Comparison of ENCODE assay signal across 15 cellular contexts in the genomic region with DNA sequence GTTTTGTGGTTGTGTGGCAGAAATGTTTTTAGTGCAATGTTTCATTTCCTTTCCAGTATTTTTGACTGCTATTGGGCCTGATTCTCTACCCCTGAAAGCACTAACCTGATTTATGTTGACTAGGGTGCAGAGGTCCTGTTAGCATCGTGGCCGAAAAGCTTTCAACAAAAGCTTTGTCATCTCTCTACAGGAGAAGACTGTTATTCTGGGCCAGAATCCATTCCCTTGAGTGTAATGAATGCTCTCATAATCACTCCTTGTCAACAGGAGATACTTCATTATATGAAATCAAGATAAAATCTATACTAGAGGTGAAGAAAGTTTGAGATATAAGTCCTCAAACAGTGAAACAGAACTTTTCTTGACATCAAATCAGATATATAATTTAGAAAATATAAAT.
"Had no signal": no experiment of that assay in that cellular context is flagged by ENCODE, and none has a peak within 500 bp of the region (broad histone marks: within the 10 kb centered on the region; RNA-seq: fewer than 3 reads in every experiment).

No MANE protein-coding gene starts in this region.

- H3K4me1 ChIP-seq: testis, upper lobe of right lung had no signal

- H3K27me3 ChIP-seq: sigmoid colon, testis, upper lobe of right lung had no signal

- H3K4me3 ChIP-seq: sigmoid colon, testis, upper lobe of right lung had no signal

- H3K36me3 ChIP-seq: sigmoid colon, upper lobe of right lung had no signal

- H3K27ac ChIP-seq: epithelial cell of prostate, sigmoid colon, testis, upper lobe of right lung had no signal

- DNase-seq: activated CD4-positive, alpha-beta T cell treated with anti-CD3 and anti-CD28 coated beads, Interleukin-2, amount 50 U/mL, for 1 hour; activated CD4-positive, CD25-positive, alpha-beta regulatory T cell; activated naive CD4-positive, alpha-beta T cell treated with anti-CD3 and anti-CD28 coated beads, Interleukin-2, amount 10 ng/mL, durations not matched to agents 7 days and 5 days; activated T-cell treated with anti-CD3 and anti-CD28 coated beads for 4 hours; effector memory CD8-positive, alpha-beta T cell; islet precursor cell; left ventricle myocardium superior; mesenchymal stem cell; sigmoid colon; stimulated activated CD4-positive, alpha-beta T cell treated with anti-CD3 and anti-CD28 coated beads, Interleukin-4, amount 100 ng/mL, for 1 hour; stimulated activated CD8-positive, alpha-beta memory T cell treated with anti-CD3 and anti-CD28 coated beads, Interleukin-4, amount 100 ng/mL, for 48 hours; testis; upper lobe of right lung had no signal

- ATAC-seq: activated T-helper 17 cell treated with anti-CD3 and anti-CD28 coated beads, Interleukin-2, amount 50 U/mL, for 72 hours; effector memory CD8-positive, alpha-beta T cell; upper lobe of right lung had no signal
